In genomic region chr14:100333867-100334266, GRCh38 we compare ENCODE assay signal across 30 cellular contexts. TPM values are rescaled to one million over a fixed set of nuclear protein-coding genes. Genes with fewer than 3 reads are reported as not detected.
DNase-seq lines count a peak whose midpoint lies in the region; ATAC-seq, FAIRE-seq and TF ChIP-seq lines count a peak whose summit lies in the region.
"Had no signal": no experiment of that assay in that cellular context is flagged by ENCODE, and none has a peak within 500 bp of the region (broad histone marks: within the 10 kb centered on the region; RNA-seq: fewer than 3 reads in every experiment).

No MANE protein-coding gene starts in this region.

- no peak for TF ChIP-seq EP300 in sigmoid colon (IDR thresholded peaks at IDR 0.05)

- no peak overlapping the region for H3K27ac Mint-ChIP-seq in CD14-positive monocyte
- H3K27ac Mint-ChIP-seq: activated CD4-positive, alpha-beta T cell treated with anti-CD3 and anti-CD28 coated beads, Interleukin-2, amount 10 ng/mL, durations not matched to agents 24 days and 14 days; activated naive CD4-positive, alpha-beta T cell treated with anti-CD3 and anti-CD28 coated beads, Interleukin-2, amount 50 U/mL, for 24 hours; dendritic cell treated with granulocyte-macrophage colony-stimulating factor and Interleukin-4, amounts not matched to agents 40 ng/mL and 50 ng/mL, for 4 days; immature natural killer cell had no signal

- BruUV-seq in endothelial cell of umbilical vein (replicated peaks; lab: Mats Ljungman, UMichigan) = TSS peak; percentile 72

- FAIRE-seq in endothelial cell of umbilical vein (lab: Jason Lieb, UNC) = no peak
- FAIRE-seq in frontal cortex (lab: Jason Lieb, UNC) = no peak
- FAIRE-seq: D721Med had no signal

- no peak for ATAC-seq in HG03039 (IDR thresholded peaks at IDR 0.05; ENCODE audit: unreplicated experiment)

- no peaks in the 10 kb centered on the region for H3K27me3 ChIP-seq in Karpas-422 (ENCODE audit: low read length)
- H3K27me3 ChIP-seq in endothelial cell of umbilical vein (ENCODE audit: control insufficient read depth in 2 of 2, insufficient read depth in 2 of 2, low read length in 2 of 2) = no peaks in the 10 kb centered on the region
- no peaks in the 10 kb centered on the region for H3K27me3 ChIP-seq in sigmoid colon
- H3K27me3 ChIP-seq: cardiac muscle cell, tibial artery had no signal

- H3K9me2 ChIP-seq in Karpas-422 (replicated peaks; ENCODE audit: insufficient read depth, low read length) = no peaks in the 10 kb centered on the region

- 83 to 91% methylated on average over 7 of the region's 7 CpGs for WGBS in sigmoid colon, 2 donors

- TF ChIP-seq POLR2A in endothelial cell of umbilical vein (IDR thresholded peaks at IDR 0.05; ENCODE audit: low read depth, low read length) (no peak), sigmoid colon (IDR thresholded peaks at IDR 0.05) (no peak)

- POLR2A ChIA-PET in endothelial cell of umbilical vein (lab: Charles Lee) = no interaction called here

- H3K4me3 ChIP-seq in Karpas-422 (ENCODE audit: low read length) (no peak overlapping the region), endothelial cell of umbilical vein (replicated peaks in 1 of 3; ENCODE audit: insufficient read depth in 1 of 3, low read depth in 1 of 3, low read length in 3 of 3) (no peak overlapping the region), sigmoid colon (no peak overlapping the region)
- H3K4me3 ChIP-seq: cardiac muscle cell, GM23248, PC-9, skin epidermis, tibial artery had no signal

- no peak overlapping the region for H2AFZ ChIP-seq in Karpas-422 (ENCODE audit: low read length)
- no peak overlapping the region for H2AFZ ChIP-seq in endothelial cell of umbilical vein (ENCODE audit: low read depth, low read length)
- H2AFZ ChIP-seq: GM23248, PC-9 had no signal

- H3K9me3 Mint-ChIP-seq in CD14-positive monocyte = peaks cover 0 to 2% (median 0%) of the 10 kb centered on the region in 7 donors
- H3K9me3 Mint-ChIP-seq: activated CD4-positive, alpha-beta T cell treated with anti-CD3 and anti-CD28 coated beads, Interleukin-2, amount 10 ng/mL, durations not matched to agents 24 days and 14 days; activated naive CD4-positive, alpha-beta T cell treated with anti-CD3 and anti-CD28 coated beads, Interleukin-2, amount 50 U/mL, for 24 hours; dendritic cell treated with granulocyte-macrophage colony-stimulating factor and Interleukin-4, amounts not matched to agents 40 ng/mL and 50 ng/mL, for 4 days; immature natural killer cell had no signal

- no peak for TF ChIP-seq CTCF in CD14-positive monocyte (IDR thresholded peaks at IDR 0.05)
- TF ChIP-seq CTCF in endothelial cell of umbilical vein (IDR thresholded peaks at IDR 0.05; ENCODE audit: extremely low read depth in 1 of 2, insufficient read depth in 1 of 2, low read depth in 1 of 2, low read length in 2 of 2) = no peak
- TF ChIP-seq CTCF in sigmoid colon (IDR thresholded peaks at IDR 0.05) = no peak

- H3K27ac ChIP-seq in Karpas-422 (ENCODE audit: low read length) (peak overlapping the region; percentile 79), endothelial cell of umbilical vein (ENCODE audit: insufficient read depth, low read depth, low read length) (no peak overlapping the region), sigmoid colon (no peak overlapping the region)
- H3K27ac ChIP-seq: cardiac muscle cell, GM23248, PC-9, skin epidermis, tibial artery, WERI-Rb-1 had no signal

- CTCF ChIA-PET in endothelial cell of umbilical vein (lab: Charles Lee) = interaction anchor here (1.4 kb wide), 1 partner anchor 44 kb away, joined by 4 read pairs; no protein-coding TSS in a partner anchor

- H4K20me1 ChIP-seq in Karpas-422 (ENCODE audit: insufficient read depth, low read depth, low read length) (peaks cover 3% of the 10 kb centered on the region; the same call in 1 of the 2 replicates), endothelial cell of umbilical vein (replicated peaks; ENCODE audit: control insufficient read depth, extremely low read depth, insufficient read depth, low read length) (no peaks in the 10 kb centered on the region)

- intact Hi-C loops in CD14-positive monocyte (cut with micrococcal nuclease) (no loop called here), endothelial cell of umbilical vein (cut with micrococcal nuclease) (loop anchor here (1.0 kb wide), 1 partner anchor 16 kb away; no protein-coding TSS in a partner anchor), sigmoid colon (cut with DNase I) (no loop called here)

- H3K4me2 ChIP-seq in Karpas-422 (ENCODE audit: low read depth, low read length, poor library complexity, severe bottlenecking) (no peak overlapping the region), endothelial cell of umbilical vein (ENCODE audit: insufficient read depth, low read length) (no peak overlapping the region)
- H3K4me2 ChIP-seq: PC-9 had no signal

- H3K36me3 ChIP-seq in Karpas-422 (ENCODE audit: insufficient read depth, low read length) = 0 out of 2 replicates have a peak, but pooled peaks cover 3% of the 10 kb centered on the region
- peaks cover 21 to 41% of the 10 kb centered on the region in 2 experiments for H3K36me3 ChIP-seq in endothelial cell of umbilical vein (ENCODE audit: control insufficient read depth in 2 of 2, extremely low read depth in 1 of 2, insufficient read depth in 2 of 2, low read length in 2 of 2)
- H3K36me3 ChIP-seq in sigmoid colon = peaks cover 0 to 50% (median 8%) of the 10 kb centered on the region in 4 donors
- H3K36me3 ChIP-seq: cardiac muscle cell had no signal

- no peak overlapping the region for H3K4me3 Mint-ChIP-seq in CD14-positive monocyte
- H3K4me3 Mint-ChIP-seq: activated CD4-positive, alpha-beta T cell treated with anti-CD3 and anti-CD28 coated beads, Interleukin-2, amount 10 ng/mL, durations not matched to agents 24 days and 14 days; activated naive CD4-positive, alpha-beta T cell treated with anti-CD3 and anti-CD28 coated beads, Interleukin-2, amount 50 U/mL, for 24 hours; dendritic cell treated with granulocyte-macrophage colony-stimulating factor and Interleukin-4, amounts not matched to agents 40 ng/mL and 50 ng/mL, for 4 days; immature natural killer cell had no signal

- no peaks in the 10 kb centered on the region for H3K9me1 ChIP-seq in endothelial cell of umbilical vein (replicated peaks; ENCODE audit: control insufficient read depth, extremely low read depth, insufficient read depth, low read length)

- H3K79me2 ChIP-seq in Karpas-422 (ENCODE audit: low read length) (no peaks in the 10 kb centered on the region), endothelial cell of umbilical vein (ENCODE audit: control insufficient read depth, insufficient read depth, low read length) (no peaks in the 10 kb centered on the region)

- H3K4me1 ChIP-seq in Karpas-422 (ENCODE audit: low read length) (peaks cover 33% of the 10 kb centered on the region), endothelial cell of umbilical vein (ENCODE audit: control insufficient read depth, extremely low read depth, insufficient read depth, low read length) (no peaks in the 10 kb centered on the region), sigmoid colon (no peaks in the 10 kb centered on the region)
- H3K4me1 ChIP-seq: tibial artery had no signal

- H3K9me3 ChIP-seq in Karpas-422 (ENCODE audit: low read length) (no peaks in the 10 kb centered on the region), endothelial cell of umbilical vein (replicated peaks; ENCODE audit: control insufficient read depth, insufficient read depth, low read length) (no peaks in the 10 kb centered on the region), sigmoid colon (no peaks in the 10 kb centered on the region)
- H3K9me3 ChIP-seq: tibial artery had no signal

- H3K4me1 Mint-ChIP-seq in CD14-positive monocyte = no peaks in the 10 kb centered on the region
- H3K4me1 Mint-ChIP-seq: activated naive CD4-positive, alpha-beta T cell treated with anti-CD3 and anti-CD28 coated beads, Interleukin-2, amount 50 U/mL, for 24 hours; immature natural killer cell had no signal

- peaks cover 61 to 80% of the 10 kb centered on the region in 2 donors for H3K36me3 Mint-ChIP-seq in CD14-positive monocyte

- peaks cover 0 to 4% (median 2%) of the 10 kb centered on the region in 3 donors for H3K27me3 Mint-ChIP-seq in CD14-positive monocyte (ENCODE audit: low read depth in 3 of 3)
- H3K27me3 Mint-ChIP-seq: activated CD4-positive, alpha-beta T cell treated with anti-CD3 and anti-CD28 coated beads, Interleukin-2, amount 10 ng/mL, durations not matched to agents 24 days and 14 days; activated naive CD4-positive, alpha-beta T cell treated with anti-CD3 and anti-CD28 coated beads, Interleukin-2, amount 50 U/mL, for 24 hours; dendritic cell treated with granulocyte-macrophage colony-stimulating factor and Interleukin-4, amounts not matched to agents 40 ng/mL and 50 ng/mL, for 4 days had no signal

- H3K9ac ChIP-seq in Karpas-422 (ENCODE audit: low read length) (peak overlapping the region; percentile 41), endothelial cell of umbilical vein (replicated peaks; ENCODE audit: extremely low read depth, insufficient read depth, low read length) (no peak overlapping the region)
- H3K9ac ChIP-seq: GM23248 had no signal

- DNase-seq in CD14-positive monocyte (ENCODE audit: low spot score) (peak; percentile 25), Karpas-422 (no peak), endothelial cell of umbilical vein (ENCODE audit: low read depth, low spot score) (no peak), sigmoid colon (peak; percentile 36), frontal cortex (ENCODE audit: low spot score in 2 of 2) (no peak)
- no peak for DNase-seq in stimulated activated CD4-positive, alpha-beta T cell treated with anti-CD3 and anti-CD28 coated beads, Interleukin-1b, Interleukin-23, amount 100 ng/mL, for 48 hours
- DNase-seq: activated CD4-positive, alpha-beta T cell treated with anti-CD3 and anti-CD28 coated beads, Interleukin-2, amount 10 ng/mL, durations not matched to agents 24 days and 14 days; activated T-cell treated with anti-CD3 and anti-CD28 coated beads, Interleukin-2, amount 50 U/mL, for 48 hours; GM23248; hypothalamus; immature natural killer cell; NCI-H1092; NCI-H1694 treated with DMSO at 0.1 percent for 48 hours; occipital lobe; PC-9; SIG-M5; stimulated activated CD8-positive, alpha-beta memory T cell treated with anti-CD3 and anti-CD28 coated beads, Interleukin-4, amount 100 ng/mL, for 48 hours; SW 1271; T-helper 9 cell; tibial artery; WERI-Rb-1 had no signal

- dilution Hi-C loops in endothelial cell of umbilical vein (cut with MboI; ENCODE audit: extremely low pct_ligation_motif_present, low sequenced_read_pairs) = no loop called here

RNA-seq across cellular contexts. Expression of gene SLC25A47, which starts 10.7 kb away (rescaled TPM):
- not detected for polyA plus RNA-seq in CD14-positive monocyte
- total RNA-seq in Karpas-422 (2014; rRNA removed; shearing (Covaris generic); ENCODE audit: low replicate concordance) = not detected in 2 replicates
- not detected in 2 replicates for total RNA-seq in endothelial cell of umbilical vein
- not detected in 2 replicates for polyA plus RNA-seq in endothelial cell of umbilical vein
- 0.04 TPM in 1 of 2 replicates, not detected in the other for polyA plus RNA-seq in endothelial cell of umbilical vein (2011; cell fraction: cytosol; rRNA removed)
- not detected in 2 replicates for polyA plus RNA-seq in endothelial cell of umbilical vein (2011; cell fraction: nucleus; rRNA removed)
- not detected in 2 replicates for polyA plus RNA-seq in endothelial cell of umbilical vein (2012)
- polyA minus RNA-seq in endothelial cell of umbilical vein = not detected in 2 replicates
- polyA minus RNA-seq in endothelial cell of umbilical vein (2011; cell fraction: cytosol; rRNA and poly(A)+ RNA removed) = not detected
- not detected in 2 replicates for polyA minus RNA-seq in endothelial cell of umbilical vein (2011; cell fraction: nucleus; rRNA and poly(A)+ RNA removed)
- total RNA-seq in sigmoid colon = not detected
- under 1 TPM in 1 of 3 donors, not detected in 2; 0.22 TPM for polyA plus RNA-seq in sigmoid colon
- not detected for total RNA-seq in frontal cortex
- total RNA-seq: activated CD4-positive, alpha-beta T cell treated with anti-CD3 and anti-CD28 coated beads, Interleukin-2, amount 10 ng/mL, durations not matched to agents 24 days and 14 days; cardiac muscle cell; Daoy; GM23248; NCI-H460; occipital lobe; PC-9 had no signal
- polyA plus RNA-seq: fibroblast of lung, GM23248, immature natural killer cell had no signal

RNA-seq across cellular contexts. Expression of gene SLC25A29, which starts 27.6 kb away (rescaled TPM):
- polyA plus RNA-seq in CD14-positive monocyte (10 to 100 TPM; 16.9 to 33.3 TPM), endothelial cell of umbilical vein (154 and 187 TPM in 2 replicates), sigmoid colon (10 to 100 TPM in 1 of 3 donors, 1 to 10 TPM in 2; 3.0 to 26.7 (median 3.7) TPM)
- total RNA-seq in Karpas-422 (2014; rRNA removed; shearing (Covaris generic); ENCODE audit: low replicate concordance) = 29.4 and 83.8 TPM in 2 replicates
- total RNA-seq in endothelial cell of umbilical vein (108 and 132 TPM in 2 replicates), sigmoid colon (10 to 100 TPM; 18.5 to 40.4 (median 33.4) TPM), frontal cortex (45.2 TPM)
- 55.5 and 101 TPM in 2 replicates for polyA plus RNA-seq in endothelial cell of umbilical vein (2011; cell fraction: cytosol; rRNA removed)
- 267 and 310 TPM in 2 replicates for polyA plus RNA-seq in endothelial cell of umbilical vein (2011; cell fraction: nucleus; rRNA removed)
- 31.9 and 66.1 TPM in 2 replicates for polyA plus RNA-seq in endothelial cell of umbilical vein (2012)
- polyA minus RNA-seq in endothelial cell of umbilical vein = 50.6 and 59.6 TPM in 2 replicates
- 16.9 TPM for polyA minus RNA-seq in endothelial cell of umbilical vein (2011; cell fraction: cytosol; rRNA and poly(A)+ RNA removed)
- 50.4 and 76.0 TPM in 2 replicates for polyA minus RNA-seq in endothelial cell of umbilical vein (2011; cell fraction: nucleus; rRNA and poly(A)+ RNA removed)

RNA-seq across cellular contexts. Expression of gene WDR25, which starts 42.4 kb away (rescaled TPM):
- polyA plus RNA-seq in CD14-positive monocyte = 10 to 100 TPM; 10.2 to 12.8 TPM
- 10.8 and 13.5 TPM in 2 replicates for total RNA-seq in Karpas-422 (2014; rRNA removed; shearing (Covaris generic); ENCODE audit: low replicate concordance)
- 9.8 and 10.4 TPM in 2 replicates for total RNA-seq in endothelial cell of umbilical vein
- polyA plus RNA-seq in endothelial cell of umbilical vein = 25.1 and 32.3 TPM in 2 replicates
- 16.8 and 17.9 TPM in 2 replicates for polyA plus RNA-seq in endothelial cell of umbilical vein (2011; cell fraction: cytosol; rRNA removed)
- 10.2 and 15.0 TPM in 2 replicates for polyA plus RNA-seq in endothelial cell of umbilical vein (2011; cell fraction: nucleus; rRNA removed)
- 13.7 and 14.0 TPM in 2 replicates for polyA plus RNA-seq in endothelial cell of umbilical vein (2012)
- polyA minus RNA-seq in endothelial cell of umbilical vein = 15.2 and 16.2 TPM in 2 replicates
- 13.5 TPM for polyA minus RNA-seq in endothelial cell of umbilical vein (2011; cell fraction: cytosol; rRNA and poly(A)+ RNA removed)
- polyA minus RNA-seq in endothelial cell of umbilical vein (2011; cell fraction: nucleus; rRNA and poly(A)+ RNA removed) = 14.7 and 19.6 TPM in 2 replicates
- total RNA-seq in sigmoid colon = 10 to 100 TPM in 3 of 4 donors, 1 to 10 TPM in 1; 8.7 to 21.0 (median 11.5) TPM
- polyA plus RNA-seq in sigmoid colon = 1 to 10 TPM; 6.9 to 9.6 (median 7.3) TPM
- total RNA-seq in frontal cortex = 15.5 TPM

Comparison
In these comparisons a context has a peak if more than half of its experiments do, and no peak if none do; other contexts are left out.
1. DNase-seq: peak in CD14-positive monocyte (single experiment) and sigmoid colon (single experiment); none in Karpas-422 (single experiment), endothelial cell of umbilical vein (single experiment), frontal cortex (0 of 2) and stimulated activated CD4-positive, alpha-beta T cell treated with anti-CD3 and anti-CD28 coated beads, Interleukin-1b, Interleukin-23, amount 100 ng/mL, for 48 hours (single experiment).